In the genomic region with DNA sequence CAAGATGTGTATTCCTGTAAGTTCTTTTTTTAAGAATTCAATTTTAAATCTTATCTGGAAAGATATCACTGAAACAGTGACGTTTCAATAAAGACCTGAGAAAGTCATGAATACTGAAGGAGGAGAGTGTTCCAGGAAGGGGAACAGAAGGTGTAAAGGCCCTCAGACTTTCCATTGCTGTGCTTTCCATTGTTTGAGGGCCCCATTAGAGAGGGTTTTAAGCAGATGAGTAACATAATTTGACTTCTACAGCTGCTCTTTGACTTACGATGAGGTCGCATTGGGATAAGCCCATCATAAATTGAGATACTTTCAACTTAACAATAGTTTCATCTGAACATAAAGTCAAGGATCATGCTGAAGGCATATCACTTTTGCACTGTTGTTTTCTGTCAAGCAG, we compare ENCODE assay signal across 1 cellular context.
TF ChIP-seq lines count a peak whose summit lies in the region.

No MANE protein-coding gene starts in this region.

TF ChIP-seq in endothelial cell of umbilical vein, 7 proteins besides CTCF, POLR2A, EP300 and RAD21:
- TF ChIP-seq POLR2AphosphoS5 (IDR thresholded peaks at IDR 0.05; ENCODE audit: insufficient read depth, low read depth, low read length) (no peak), GATA2 (IDR thresholded peaks at IDR 0.05; ENCODE audit: insufficient read depth, insufficient read length, low read depth, low read length) (no peak), JUN (IDR thresholded peaks at IDR 0.05; ENCODE audit: borderline replicate concordance, insufficient read depth, insufficient read length, low read depth) (no peak), FOS (IDR thresholded peaks at IDR 0.05; ENCODE audit: borderline replicate concordance, insufficient read depth, low read length) (no peak), MAX (IDR thresholded peaks at IDR 0.05; ENCODE audit: insufficient read depth, insufficient read length) (no peak), EZH2 (IDR thresholded peaks at IDR 0.05; ENCODE audit: borderline replicate concordance, low read depth, low read length, severe bottlenecking) (no peak), MYC (IDR thresholded peaks at IDR 0.05; ENCODE audit: low read depth, low read length) (no peak)
